ENCODE assay signal across 10 cellular contexts in the genomic region with DNA sequence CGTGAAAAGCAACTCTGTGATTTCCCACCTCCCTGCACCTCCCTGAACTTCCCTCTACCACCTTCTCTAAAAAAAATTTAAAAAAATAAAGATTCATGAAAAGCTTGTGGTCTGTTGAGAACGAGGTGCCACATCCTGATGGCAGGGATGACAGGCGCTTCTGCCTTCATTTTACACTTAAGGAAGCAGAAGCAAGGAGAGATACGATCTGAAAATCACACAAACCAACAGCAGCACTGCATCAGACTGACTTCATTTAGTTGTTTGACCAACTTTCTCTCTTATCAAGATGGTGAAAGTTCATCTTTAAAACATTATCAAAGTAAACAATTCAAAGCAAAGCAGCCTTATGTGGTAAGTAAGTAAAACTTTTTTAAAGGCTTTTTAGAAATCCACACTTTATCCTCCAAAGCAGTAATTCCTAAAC. TPM values are rescaled to one million over a fixed set of nuclear protein-coding genes. Genes with fewer than 3 reads are reported as not detected.
DNase-seq lines count a peak whose midpoint lies in the region; ATAC-seq and TF ChIP-seq lines count a peak whose summit lies in the region.
"Had no signal": no experiment of that assay in that cellular context is flagged by ENCODE, and none has a peak within 500 bp of the region (broad histone marks: within the 10 kb centered on the region; RNA-seq: fewer than 3 reads in every experiment).

No MANE protein-coding gene starts in this region.

- peaks cover 51% of the 10 kb centered on the region for H4K20me1 ChIP-seq in osteoblast (ENCODE audit: insufficient read depth, low read length)

- DNase-seq in AML-193 (lab: John Stamatoyannopoulos, UW) (peak; percentile 26 to 41), T-helper 9 cell (peak; percentile 23), osteoblast (ENCODE audit: insufficient read length, low spot score, missing footprints) (no peak), UCSD-AML1 (lab: John Stamatoyannopoulos, UW; ENCODE audit: unreplicated experiment) (no peak), COLO668 (lab: John Stamatoyannopoulos, UW; ENCODE audit: unreplicated experiment) (no peak)
- DNase-seq: C1 segment of cervical spinal cord, NCI-H146 had no signal

- H3K27me3 ChIP-seq in iPS-20b (ENCODE audit: insufficient read depth, low read length) (no peaks in the 10 kb centered on the region), osteoblast (ENCODE audit: insufficient read depth, low read length) (no peaks in the 10 kb centered on the region)

- no peak overlapping the region for H3K4me2 ChIP-seq in osteoblast (ENCODE audit: insufficient read depth, low read length)

- H3K4me3 ChIP-seq in iPS-20b (ENCODE audit: low read length) (peak overlapping the region; percentile 2; the same call in 1 of the 2 replicates), osteoblast (ENCODE audit: insufficient read depth, low read length) (no peak overlapping the region)

- peaks cover 3% of the 10 kb centered on the region; the same call in 1 of the 2 replicates for H3K9me3 ChIP-seq in iPS-20b (ENCODE audit: insufficient read depth, low read depth, low read length)
- peaks cover 5% of the 10 kb centered on the region for H3K9me3 ChIP-seq in osteoblast (ENCODE audit: low read depth, low read length)

- no peak overlapping the region for H2AFZ ChIP-seq in osteoblast (ENCODE audit: low read length)

- H3K36me3 ChIP-seq in iPS-20b (ENCODE audit: insufficient read depth, low read depth, low read length) (peaks cover 7% of the 10 kb centered on the region; the same call in 1 of the 2 replicates), osteoblast (ENCODE audit: insufficient read depth, low read length) (peaks cover 4% of the 10 kb centered on the region)

- no peak for TF ChIP-seq CTCF in osteoblast (IDR thresholded peaks at IDR 0.05; ENCODE audit: extremely low read depth, low read depth, low read length)

- no peak overlapping the region for H3K27ac ChIP-seq in iPS-20b (ENCODE audit: low read length)
- H3K27ac ChIP-seq in osteoblast (ENCODE audit: low read depth, low read length), result no peak overlapping the region

- peaks cover 99% of the 10 kb centered on the region for H3K79me2 ChIP-seq in osteoblast (ENCODE audit: insufficient read depth, low read length)

- H3K4me1 ChIP-seq in iPS-20b (ENCODE audit: insufficient read depth, low read length), result peaks cover 18% of the 10 kb centered on the region; the same call in 1 of the 2 replicates
- peaks cover 28% of the 10 kb centered on the region for H3K4me1 ChIP-seq in osteoblast (ENCODE audit: insufficient read depth, low read length)

- H3K9ac ChIP-seq in iPS-20b (ENCODE audit: low read depth, low read length), result no peak overlapping the region

- peak; percentile 53 for ATAC-seq in GM18909 (IDR thresholded peaks at IDR 0.05; ENCODE audit: poor library complexity, unreplicated experiment)
- ATAC-seq in HG02885 (IDR thresholded peaks at IDR 0.05; ENCODE audit: poor library complexity, unreplicated experiment), result no peak

RNA-seq across cellular contexts. Expression of a gene that starts 15.5 kb away (rescaled TPM):
- 74.6 and 83.4 TPM in 2 replicates for total RNA-seq in osteoblast

RNA-seq across cellular contexts. Expression of a gene that starts 27.7 kb away (rescaled TPM):
- total RNA-seq in osteoblast, result 26.2 and 29.3 TPM in 2 replicates

Comparison
In these comparisons a context has a peak if more than half of its experiments do, and no peak if none do; other contexts are left out.
1. DNase-seq: peak in AML-193 (2 of 2) and T-helper 9 cell (single experiment); none in osteoblast (single experiment), UCSD-AML1 (single experiment) and COLO668 (single experiment).